In genomic region chr21:27371065-27371464, GRCh38 we compare ENCODE assay signal across 17 cellular contexts.
"Had no signal": no experiment of that assay in that cellular context is flagged by ENCODE, and none has a peak within 500 bp of the region (broad histone marks: within the 10 kb centered on the region; RNA-seq: fewer than 3 reads in every experiment).

No MANE protein-coding gene starts in this region.

- H3K27ac ChIP-seq: ascending aorta, colonic mucosa, dorsolateral prefrontal cortex, gastroesophageal sphincter, lower lobe of right lung, neural progenitor cell, thyroid gland, WERI-Rb-1 had no signal

- H3K4me1 ChIP-seq: colonic mucosa, neural progenitor cell, thyroid gland had no signal

- H3K4me2 ChIP-seq: neural progenitor cell had no signal

- DNase-seq: activated gamma-delta T cell treated with Interleukin-2 at 50 U/mL for 16 hours; activated T-cell treated with anti-CD3 and anti-CD28 coated beads, Interleukin-2, amount 50 U/mL, for 1 hour; colonic mucosa; dorsolateral prefrontal cortex; effector memory CD8-positive, alpha-beta T cell; heart left ventricle; kidney; lower lobe of right lung; naive thymus-derived CD4-positive, alpha-beta T cell; stimulated activated CD4-positive, alpha-beta T cell treated with anti-CD3 and anti-CD28 coated beads, Interleukin-1b, Interleukin-23, amount 100 ng/mL, for 48 hours; substantia nigra; T-cell; thyroid gland; WERI-Rb-1 had no signal

- H3K36me3 ChIP-seq: ascending aorta, colonic mucosa, gastroesophageal sphincter, heart left ventricle, lower lobe of right lung, neural progenitor cell, thyroid gland, WERI-Rb-1 had no signal

- H2AFZ ChIP-seq: neural progenitor cell had no signal

- H3K9me3 ChIP-seq: ascending aorta, colonic mucosa, gastroesophageal sphincter, heart left ventricle, lower lobe of right lung, thyroid gland had no signal

- H3K4me3 ChIP-seq: ascending aorta, colonic mucosa, dorsolateral prefrontal cortex, gastroesophageal sphincter, heart left ventricle, lower lobe of right lung, neural progenitor cell, thyroid gland had no signal

- H3K9ac ChIP-seq: neural progenitor cell had no signal

- H3K27me3 ChIP-seq: ascending aorta, colonic mucosa, dorsolateral prefrontal cortex, gastroesophageal sphincter, heart left ventricle, neural progenitor cell, thyroid gland had no signal
